ENCODE assay signal across 1 cellular context in genomic region chr6:5851261-5851757, GRCh38.
TF ChIP-seq lines count a peak whose summit lies in the region.

No MANE protein-coding gene starts in this region.

TF ChIP-seq in GM12878, 131 proteins besides CTCF, POLR2A, EP300 and RAD21 (continued from another document):
- no peak for TF ChIP-seq NKRF (conservative IDR thresholded peaks at IDR 0.05)
- peak; percentile 22; the same call in 1 of the 2 replicates for TF ChIP-seq CREB1 (IDR thresholded peaks at IDR 0.05; ENCODE audit: low read depth)
- TF ChIP-seq LARP7 (IDR thresholded peaks at IDR 0.05): no peak
- TF ChIP-seq NR2C1 (IDR thresholded peaks at IDR 0.05): no peak
- TF ChIP-seq ATF2 (IDR thresholded peaks at IDR 0.05; ENCODE audit: low read length): peak; percentile 78
- 0 out of 3 replicates have a peak, but pooled peaks of 1 of the 2 experiments have one; percentile 40 for TF ChIP-seq EGR1 (IDR thresholded peaks at IDR 0.05; ENCODE audit: borderline replicate concordance in 1 of 2, low read depth in 2 of 2, low read length in 2 of 2)
- TF ChIP-seq GATAD2B (conservative IDR thresholded peaks at IDR 0.05; ENCODE audit: low read depth): no peak
- TF ChIP-seq STAT1 (conservative IDR thresholded peaks at IDR 0.05): no peak
- no peak for TF ChIP-seq TCF7 (IDR thresholded peaks at IDR 0.05; ENCODE audit: borderline replicate concordance)
